8 cellular contexts compared by ENCODE assay signal in genomic region chr20:47318596-47319516, GRCh38. TPM values are rescaled to one million over a fixed set of nuclear protein-coding genes. Genes with fewer than 3 reads are reported as not detected.
A peak's percentile ranks its signal among the peaks of the same experiment; 100 is the strongest.
DNase-seq lines count a peak whose midpoint lies in the region; ATAC-seq and TF ChIP-seq lines count a peak whose summit lies in the region.

No MANE protein-coding gene starts in this region.

- no peaks in the 10 kb centered on the region for H3K27me3 ChIP-seq in CD4-positive, CD25-positive, alpha-beta regulatory T cell (ENCODE audit: control insufficient read depth, insufficient read depth, low read length)

- peaks cover 7% of the 10 kb centered on the region for H3K36me3 Mint-ChIP-seq in CD4-positive, CD25-positive, alpha-beta regulatory T cell
- no peaks in the 10 kb centered on the region for H3K36me3 Mint-ChIP-seq in activated naive CD8-positive, alpha-beta T cell
- no peaks in the 10 kb centered on the region for H3K36me3 Mint-ChIP-seq in neural crest cell (ENCODE audit: low read depth)

- H3K36me3 ChIP-seq in CD4-positive, CD25-positive, alpha-beta regulatory T cell (ENCODE audit: control insufficient read depth, insufficient read depth, low read length) = peaks cover 2% of the 10 kb centered on the region

- TF ChIP-seq CTCF in neural crest cell (conservative IDR thresholded peaks at IDR 0.05) = no peak

- no peak overlapping the region for H3K4me3 ChIP-seq in CD4-positive, CD25-positive, alpha-beta regulatory T cell (ENCODE audit: low read depth, low read length)

- intact Hi-C loops in head of caudate nucleus (cut with DNase I) = loop anchor here (2.0 kb wide), 1 partner anchor 38 kb away; the partner anchor contains the start of gene ZMYND8

- peak overlapping the region; percentile 41 for H3K27ac ChIP-seq in CD4-positive, CD25-positive, alpha-beta regulatory T cell (ENCODE audit: insufficient read depth, low read length, poor library complexity, severe bottlenecking)

- H3K4me1 Mint-ChIP-seq in CD4-positive, CD25-positive, alpha-beta regulatory T cell = peaks cover 10 to 86% (median 57%) of the 10 kb centered on the region in 4 donors
- H3K4me1 Mint-ChIP-seq in activated naive CD8-positive, alpha-beta T cell (ENCODE audit: low read depth) = peaks cover 76% of the 10 kb centered on the region
- peaks cover 77% of the 10 kb centered on the region for H3K4me1 Mint-ChIP-seq in neural crest cell

- H3K9me3 ChIP-seq in CD4-positive, CD25-positive, alpha-beta regulatory T cell (ENCODE audit: control insufficient read depth in 2 of 2, low read length in 2 of 2) = no peaks in the 10 kb centered on the region

- peaks cover 41% of the 10 kb centered on the region for H3K4me1 ChIP-seq in CD4-positive, CD25-positive, alpha-beta regulatory T cell (ENCODE audit: control insufficient read depth, insufficient read depth, low read length, poor library complexity, severe bottlenecking)

- ATAC-seq in CD4-positive, CD25-positive, alpha-beta regulatory T cell (ENCODE audit: low read depth in 2 of 2) = peak in 1 of 2 donors; percentile 12
- no peak for ATAC-seq in GM18519 (IDR thresholded peaks at IDR 0.05; ENCODE audit: low FRiP score, unreplicated experiment)

- DNase-seq in CD4-positive, CD25-positive, alpha-beta regulatory T cell = peak in 1 of 3 donors; percentile 86
- peak; percentile 86 for DNase-seq in M059J (ENCODE audit: low read depth)
- DNase-seq in head of caudate nucleus = peak; percentile 39 to 80 (median 59)
- peak; percentile 43 for DNase-seq in neural crest cell (ENCODE audit: low read depth, low spot score)
- no peak for DNase-seq in NCI-H146 treated with DMSO at 0.1 percent for 48 hours (lab: John Stamatoyannopoulos, UW; ENCODE audit: unreplicated experiment)
- DNase-seq in NCI-H748 (lab: John Stamatoyannopoulos, UW; ENCODE audit: unreplicated experiment) = no peak

- no peaks in the 10 kb centered on the region for H3K27me3 Mint-ChIP-seq in CD4-positive, CD25-positive, alpha-beta regulatory T cell
- no peaks in the 10 kb centered on the region for H3K27me3 Mint-ChIP-seq in activated naive CD8-positive, alpha-beta T cell
- no peaks in the 10 kb centered on the region for H3K27me3 Mint-ChIP-seq in neural crest cell (ENCODE audit: low read depth)

- H3K27ac Mint-ChIP-seq in CD4-positive, CD25-positive, alpha-beta regulatory T cell = peak overlapping the region; percentile 80 to 92 (median 87)
- peak overlapping the region; percentile 96 for H3K27ac Mint-ChIP-seq in activated naive CD8-positive, alpha-beta T cell
- peak overlapping the region; percentile 97 for H3K27ac Mint-ChIP-seq in neural crest cell (ENCODE audit: unreplicated experiment)

- peak overlapping the region in 3 of 4 donors; percentile 32 to 65 (median 48) for H3K4me3 Mint-ChIP-seq in CD4-positive, CD25-positive, alpha-beta regulatory T cell
- H3K4me3 Mint-ChIP-seq in activated naive CD8-positive, alpha-beta T cell = peak overlapping the region; percentile 65
- peak overlapping the region; percentile 62 for H3K4me3 Mint-ChIP-seq in neural crest cell

- no peaks in the 10 kb centered on the region for H3K9me3 Mint-ChIP-seq in CD4-positive, CD25-positive, alpha-beta regulatory T cell
- H3K9me3 Mint-ChIP-seq in activated naive CD8-positive, alpha-beta T cell (ENCODE audit: low read depth) = no peaks in the 10 kb centered on the region
- H3K9me3 Mint-ChIP-seq in neural crest cell = no peaks in the 10 kb centered on the region

RNA-seq across cellular contexts. Expression of gene ZMYND8, which starts 37.6 kb away (rescaled TPM):
- total RNA-seq in CD4-positive, CD25-positive, alpha-beta regulatory T cell = 47.2 TPM
- polyA plus RNA-seq in CD4-positive, CD25-positive, alpha-beta regulatory T cell = 10 to 100 TPM in 1 of 4 donors, 1 to 10 TPM in 3; 7.5 to 10.4 (median 8.2) TPM
- total RNA-seq in M059J (2014; rRNA removed; shearing (Covaris generic)) = 23.6 and 49.6 TPM in 2 replicates
- 86.0 and 92.1 TPM in 2 replicates for total RNA-seq in neural crest cell

Comparison
In these comparisons a context has a peak if more than half of its experiments do, and no peak if none do; other contexts are left out.
1. DNase-seq: peak in M059J (single experiment), head of caudate nucleus (42 of 42) and neural crest cell (single experiment); none in NCI-H146 treated with DMSO at 0.1 percent for 48 hours (single experiment) and NCI-H748 (single experiment).
2. Peak in every context shown above with its lines, with median percentiles within 50 percentile points of each other: H3K27ac Mint-ChIP-seq and H3K4me3 Mint-ChIP-seq.